ENCODE assay signal across 11 cellular contexts in genomic region chr9:136711219-136711648, GRCh38. TPM values are rescaled to one million over a fixed set of nuclear protein-coding genes. Genes with fewer than 3 reads are reported as not detected.
DNase-seq lines count a peak whose midpoint lies in the region; ATAC-seq, FAIRE-seq and TF ChIP-seq lines count a peak whose summit lies in the region.
"Not testable (repeated sequence)": the region's sequence is repeated elsewhere in the genome, so short reads cannot be mapped to it uniquely, and the experiment has no call there.
"Had no signal": no experiment of that assay in that cellular context is flagged by ENCODE, and none has a peak within 500 bp of the region (broad histone marks: within the 10 kb centered on the region; RNA-seq: fewer than 3 reads in every experiment).

No MANE protein-coding gene starts in this region.

- not testable (repeated sequence) for H3K36me3 Mint-ChIP-seq in CD8-positive, alpha-beta memory T cell; HFFc6 (ENCODE audit: low read depth); T-helper 17 cell (ENCODE audit: low read depth); astrocyte (ENCODE audit: low read depth, unreplicated experiment); immature natural killer cell; neural progenitor cell; type B pancreatic cell
- peaks cover 12% of the 10 kb centered on the region for H3K36me3 Mint-ChIP-seq in endothelial cell (ENCODE audit: low read depth, unreplicated experiment)

- peaks cover 17 to 48% of the 10 kb centered on the region in 2 donors for H3K27me3 Mint-ChIP-seq in CD8-positive, alpha-beta memory T cell
- H3K27me3 Mint-ChIP-seq in HFFc6 (ENCODE audit: insufficient read depth), result peaks cover 18% of the 10 kb centered on the region
- H3K27me3 Mint-ChIP-seq in T-helper 17 cell, result peaks cover 44% of the 10 kb centered on the region
- not testable (repeated sequence) for H3K27me3 Mint-ChIP-seq in astrocyte (ENCODE audit: low read depth, unreplicated experiment); neural progenitor cell (ENCODE audit: insufficient read depth, low read depth); type B pancreatic cell
- H3K27me3 Mint-ChIP-seq in endothelial cell (ENCODE audit: unreplicated experiment), result peaks cover 13% of the 10 kb centered on the region
- H3K27me3 Mint-ChIP-seq in immature natural killer cell (ENCODE audit: low read depth in 3 of 3), result peaks cover 10 to 12% (median 10%) of the 10 kb centered on the region in 3 donors

- not testable (repeated sequence) for TF ChIP-seq CTCF in HFFc6 (IDR thresholded peaks at IDR 0.05); astrocyte (IDR thresholded peaks at IDR 0.05; ENCODE audit: insufficient read depth, low read depth, low read length); endothelial cell (IDR thresholded peaks at IDR 0.05; ENCODE audit: unreplicated experiment); neural progenitor cell (IDR thresholded peaks at IDR 0.05); type B pancreatic cell (conservative IDR thresholded peaks at IDR 0.05)

- H2AFZ ChIP-seq in astrocyte (ENCODE audit: low read depth, low read length); neural progenitor cell (replicated peaks): not testable (repeated sequence)

- not testable (repeated sequence) for H3K4me1 Mint-ChIP-seq in CD8-positive, alpha-beta memory T cell; T-helper 17 cell; astrocyte (ENCODE audit: low read depth, unreplicated experiment); immature natural killer cell; type B pancreatic cell (ENCODE audit: unreplicated experiment)
- H3K4me1 Mint-ChIP-seq in HFFc6 (ENCODE audit: low read depth) (peaks cover 15% of the 10 kb centered on the region), endothelial cell (ENCODE audit: unreplicated experiment) (peaks cover 40% of the 10 kb centered on the region), neural progenitor cell (peaks cover 17% of the 10 kb centered on the region)

- CTCF ChIA-PET in CD8-positive, alpha-beta memory T cell (lab: Charles Lee), result not testable (repeated sequence)

- not testable (repeated sequence) for ATAC-seq in T-helper 17 cell

- not testable (repeated sequence) for H3K27me3 ChIP-seq in CD8-positive, alpha-beta memory T cell (ENCODE audit: insufficient read depth, low read length, poor library complexity, severe bottlenecking); astrocyte (ENCODE audit: insufficient read depth, low read length)
- peaks cover 25% of the 10 kb centered on the region for H3K27me3 ChIP-seq in neural progenitor cell

- peak overlapping the region in 6 of 7 donors; percentile 44 to 70 (median 66) for H3K4me3 Mint-ChIP-seq in CD8-positive, alpha-beta memory T cell
- H3K4me3 Mint-ChIP-seq in HFFc6, result not testable (repeated sequence)
- H3K4me3 Mint-ChIP-seq in T-helper 17 cell (peak overlapping the region; percentile 83), astrocyte (ENCODE audit: unreplicated experiment) (peak overlapping the region; percentile 82), endothelial cell (ENCODE audit: unreplicated experiment) (peak overlapping the region; percentile 97), immature natural killer cell (peak overlapping the region; percentile 56 to 74 (median 66)), neural progenitor cell (peak overlapping the region; percentile 89), type B pancreatic cell (peak overlapping the region; percentile 87)

- not testable (repeated sequence) for H3K4me3 ChIP-seq in CD8-positive, alpha-beta memory T cell (ENCODE audit: low read length); astrocyte (ENCODE audit: insufficient read depth, low read depth, low read length)
- peak overlapping the region; percentile 65 for H3K4me3 ChIP-seq in neural progenitor cell

- H3K27ac ChIP-seq in CD8-positive, alpha-beta memory T cell (ENCODE audit: low read depth, low read length); astrocyte (ENCODE audit: low read depth, low read length); neural progenitor cell: not testable (repeated sequence)

- DNase-seq in CD8-positive, alpha-beta memory T cell; T-helper 17 cell; endothelial cell (ENCODE audit: low spot score); immature natural killer cell; neural progenitor cell (ENCODE audit: low spot score); type B pancreatic cell (ENCODE audit: extremely low spot score, unreplicated experiment): not testable (repeated sequence)
- DNase-seq in HFFc6 (peak; percentile 66), astrocyte (ENCODE audit: low read depth) (peak; percentile 47)

- not testable (repeated sequence) for H3K9me3 Mint-ChIP-seq in CD8-positive, alpha-beta memory T cell; HFFc6; astrocyte (ENCODE audit: unreplicated experiment); endothelial cell (ENCODE audit: unreplicated experiment); immature natural killer cell; neural progenitor cell; type B pancreatic cell

- not testable (repeated sequence) for FAIRE-seq in astrocyte (lab: Jason Lieb, UNC)

- not testable (repeated sequence) for H3K9me3 ChIP-seq in CD8-positive, alpha-beta memory T cell (ENCODE audit: low read length); T-helper 17 cell (ENCODE audit: control insufficient read depth, low read length, poor library complexity, severe bottlenecking); astrocyte (ENCODE audit: insufficient read depth, low read depth, low read length); neural progenitor cell (ENCODE audit: low read depth)

- H3F3A ChIP-seq in neural progenitor cell (ENCODE audit: low read depth), result not testable (repeated sequence)

- POLR2A ChIA-PET in CD8-positive, alpha-beta memory T cell (lab: Charles Lee), result interaction anchor here (0.8 kb wide), 2 partner anchors 10 to 11 kb away, joined by 3 to 5 read pairs; no protein-coding TSS in a partner anchor

- H3K36me3 ChIP-seq in CD8-positive, alpha-beta memory T cell (ENCODE audit: insufficient read depth, low read length); astrocyte (ENCODE audit: insufficient read depth, low read length); neural progenitor cell: not testable (repeated sequence)

- not testable (repeated sequence) for H3K9ac ChIP-seq in astrocyte (ENCODE audit: low read length); neural progenitor cell

- not testable (repeated sequence) for H3K27ac Mint-ChIP-seq in CD8-positive, alpha-beta memory T cell; HFFc6; T-helper 17 cell; immature natural killer cell; neural progenitor cell; type B pancreatic cell
- H3K27ac Mint-ChIP-seq in astrocyte (ENCODE audit: unreplicated experiment) (peak overlapping the region; percentile 62), endothelial cell (ENCODE audit: unreplicated experiment) (peak overlapping the region; percentile 78)

- not testable (repeated sequence) for H3K4me1 ChIP-seq in CD8-positive, alpha-beta memory T cell (ENCODE audit: insufficient read depth, low read length); astrocyte (ENCODE audit: insufficient read depth, low read length); neural progenitor cell

- not testable (repeated sequence) for H3K79me2 ChIP-seq in astrocyte (ENCODE audit: insufficient read depth, low read length)
- H3K79me2 ChIP-seq in neural progenitor cell (ENCODE audit: low read depth), result peaks cover 23% of the 10 kb centered on the region

- not testable (repeated sequence) for H3K4me2 ChIP-seq in astrocyte (ENCODE audit: low read length)
- peak overlapping the region; percentile 85 for H3K4me2 ChIP-seq in neural progenitor cell

- H4K20me1 ChIP-seq in astrocyte (ENCODE audit: insufficient read depth, low read length), result not testable (repeated sequence)
- peaks cover 32% of the 10 kb centered on the region for H4K20me1 ChIP-seq in neural progenitor cell (ENCODE audit: low read depth)

RNA-seq across cellular contexts. Expression of gene DIPK1B, which starts 1.1 kb away (rescaled TPM):
- total RNA-seq in CD8-positive, alpha-beta memory T cell, result not detected
- not detected for polyA plus RNA-seq in CD8-positive, alpha-beta memory T cell
- total RNA-seq in HFFc6 (2021; fragmentation: NEBNext Ultra II Directional; extraction: Animal tissue kit (Norgen Biotek cat#: 25700)), result not detected
- 1 to 10 TPM; 1.3 to 3.2 TPM for total RNA-seq in T-helper 17 cell
- 22.4 and 23.2 TPM in 2 replicates for total RNA-seq in astrocyte
- total RNA-seq in endothelial cell (ENCODE audit: unreplicated experiment), result 293 TPM
- under 1 TPM in 1 of 3 donors, not detected in 2; 0.19 TPM for polyA plus RNA-seq in immature natural killer cell
- 11.8 and 52.8 TPM in 2 replicates for total RNA-seq in neural progenitor cell (ENCODE audit: low replicate concordance)
- 40.8 and 48.7 TPM in 2 replicates for total RNA-seq in type B pancreatic cell (ENCODE audit: low replicate concordance)

RNA-seq across cellular contexts. Expression of gene AGPAT2, which starts 24.0 kb away (rescaled TPM):
- 10 to 100 TPM; 17.4 to 18.4 TPM for total RNA-seq in CD8-positive, alpha-beta memory T cell
- polyA plus RNA-seq in CD8-positive, alpha-beta memory T cell, result 32.5 TPM
- 10 to 100 TPM; 48.7 to 58.4 (median 54.8) TPM for total RNA-seq in HFFc6 (2021; fragmentation: NEBNext Ultra II Directional; extraction: Animal tissue kit (Norgen Biotek cat#: 25700))
- total RNA-seq in T-helper 17 cell (1 to 10 TPM; 7.7 to 8.5 TPM), astrocyte (30.8 and 38.0 TPM in 2 replicates), endothelial cell (ENCODE audit: unreplicated experiment) (38.9 TPM), neural progenitor cell (ENCODE audit: low replicate concordance) (2.4 and 3.4 TPM in 2 replicates), type B pancreatic cell (ENCODE audit: low replicate concordance) (47.8 and 75.3 TPM in 2 replicates)
- 10 to 100 TPM; 34.0 to 40.9 (median 35.2) TPM for polyA plus RNA-seq in immature natural killer cell

RNA-seq across cellular contexts. Expression of gene LCN10, which starts 31.5 kb away (rescaled TPM):
- 1 to 10 TPM; 1.1 to 1.2 TPM for total RNA-seq in CD8-positive, alpha-beta memory T cell
- polyA plus RNA-seq in CD8-positive, alpha-beta memory T cell, result 0.22 TPM
- not detected for total RNA-seq in HFFc6 (2021; fragmentation: NEBNext Ultra II Directional; extraction: Animal tissue kit (Norgen Biotek cat#: 25700))
- total RNA-seq in T-helper 17 cell, result under 1 TPM in 1 of 2 donors, not detected in 1; 0.90 TPM
- total RNA-seq in astrocyte, result not detected in 2 replicates
- not detected for total RNA-seq in endothelial cell (ENCODE audit: unreplicated experiment)
- not detected for polyA plus RNA-seq in immature natural killer cell
- not detected in 2 replicates for total RNA-seq in neural progenitor cell (ENCODE audit: low replicate concordance)
- total RNA-seq in type B pancreatic cell (ENCODE audit: low replicate concordance), result not detected in 2 replicates
- total RNA-seq: activated CD4-positive, alpha-beta memory T cell treated with anti-CD3 and anti-CD28 coated beads, Interleukin-2, amount 10 ng/mL, durations not matched to agents 7 days and 5 days; temporal lobe had no signal

RNA-seq across cellular contexts. Expression of gene LCN6, which starts 37.1 kb away (rescaled TPM):
- total RNA-seq in CD8-positive, alpha-beta memory T cell, result not detected
- polyA plus RNA-seq in CD8-positive, alpha-beta memory T cell, result not detected
- not detected for total RNA-seq in HFFc6 (2021; fragmentation: NEBNext Ultra II Directional; extraction: Animal tissue kit (Norgen Biotek cat#: 25700))
- total RNA-seq in T-helper 17 cell (not detected), astrocyte (not detected in 2 replicates), endothelial cell (ENCODE audit: unreplicated experiment) (not detected), neural progenitor cell (ENCODE audit: low replicate concordance) (not detected in 2 replicates), type B pancreatic cell (ENCODE audit: low replicate concordance) (not detected in 2 replicates)
- polyA plus RNA-seq in immature natural killer cell, result not detected
- total RNA-seq: temporal lobe had no signal

RNA-seq across cellular contexts. Expression of gene LCN8, which starts 46.8 kb away (rescaled TPM):
- total RNA-seq in CD8-positive, alpha-beta memory T cell, result not detected
- polyA plus RNA-seq in CD8-positive, alpha-beta memory T cell, result not detected
- not detected for total RNA-seq in HFFc6 (2021; fragmentation: NEBNext Ultra II Directional; extraction: Animal tissue kit (Norgen Biotek cat#: 25700))
- total RNA-seq in T-helper 17 cell, result under 1 TPM in 1 of 2 donors, not detected in 1; 0.65 TPM
- total RNA-seq in astrocyte, result not detected in 2 replicates
- not detected for total RNA-seq in endothelial cell (ENCODE audit: unreplicated experiment)
- polyA plus RNA-seq in immature natural killer cell, result under 1 TPM in 1 of 3 donors, not detected in 2; 0.62 TPM
- not detected in 2 replicates for total RNA-seq in neural progenitor cell (ENCODE audit: low replicate concordance)
- not detected in 2 replicates for total RNA-seq in type B pancreatic cell (ENCODE audit: low replicate concordance)
- total RNA-seq: activated CD4-positive, alpha-beta memory T cell treated with anti-CD3 and anti-CD28 coated beads, Interleukin-2, amount 10 ng/mL, durations not matched to agents 7 days and 5 days; temporal lobe had no signal
- polyA plus RNA-seq: adipose tissue had no signal
